19 cellular contexts compared by ENCODE assay signal in genomic region chr18:4831791-4832375, GRCh38.
DNase-seq lines count a peak whose midpoint lies in the region; ATAC-seq, FAIRE-seq and TF ChIP-seq lines count a peak whose summit lies in the region.
"Had no signal": no experiment of that assay in that cellular context is flagged by ENCODE, and none has a peak within 500 bp of the region (broad histone marks: within the 10 kb centered on the region; RNA-seq: fewer than 3 reads in every experiment).

No MANE protein-coding gene starts in this region.

- no peak overlapping the region for H2BK15ac ChIP-seq in H1 (ENCODE audit: low read length)
- peak overlapping the region; percentile 79 for H2BK15ac ChIP-seq in mesendoderm (replicated peaks; ENCODE audit: low read depth)
- no peak overlapping the region for H2BK15ac ChIP-seq in mesenchymal stem cell (ENCODE audit: low read depth, poor library complexity, severe bottlenecking)

- H3K4me1 Mint-ChIP-seq in GM23338 = peaks cover 17% of the 10 kb centered on the region
- H3K4me1 Mint-ChIP-seq: B cell; CD4-positive, CD25-positive, alpha-beta regulatory T cell had no signal

- H3K4ac ChIP-seq in H1 (replicated peaks; ENCODE audit: insufficient read length, low read depth, low read length) (no peak overlapping the region), mesendoderm (ENCODE audit: low read depth, low read length) (no peak overlapping the region), mesenchymal stem cell (ENCODE audit: low read depth in 1 of 2, low read length in 2 of 2) (no peak overlapping the region)

- H3K4me3 ChIP-seq in GM23338 (no peak overlapping the region), H1 (ENCODE audit: extremely low read depth in 1 of 4, insufficient read depth in 2 of 4, low read depth in 3 of 4, low read length in 4 of 4) (no peak overlapping the region), mesendoderm (ENCODE audit: low read length) (no peak overlapping the region), mesenchymal stem cell (ENCODE audit: insufficient read depth in 1 of 2, low read depth in 1 of 2, low read length in 2 of 2) (no peak overlapping the region)

- in situ Hi-C loops in SK-MEL-5 (cut with HindIII; ENCODE audit: low pct_unique_long_range_greater_than_20kb, low sequenced_read_pairs) = no loop called here

- H3K9me3 ChIP-seq in H1 (ENCODE audit: insufficient read depth in 2 of 2, low read depth in 1 of 2, low read length in 1 of 2) = no peaks in the 10 kb centered on the region
- H3K9me3 ChIP-seq in mesenchymal stem cell (ENCODE audit: control insufficient read depth, low read length) = peaks cover 3% of the 10 kb centered on the region

- H2AFZ ChIP-seq in GM23338 (no peak overlapping the region; the same call in 1 of the 2 replicates), H1 (ENCODE audit: low read length) (no peak overlapping the region), mesenchymal stem cell (ENCODE audit: low read depth, low read length) (no peak overlapping the region)

- H3K27me3 Mint-ChIP-seq in GM23338 (ENCODE audit: insufficient read depth, low read depth, poor library complexity) = peaks cover 2% of the 10 kb centered on the region
- H3K27me3 Mint-ChIP-seq: B cell; CD4-positive, CD25-positive, alpha-beta regulatory T cell had no signal

- H4K91ac ChIP-seq in H1 (replicated peaks; ENCODE audit: insufficient read length, low read length) (no peak overlapping the region), mesenchymal stem cell (ENCODE audit: low read length) (no peak overlapping the region)

- CTCF ChIA-PET in H1 (lab: Charles Lee; ENCODE audit: partially characterized antibody) = interaction anchor here (0.8 to 1.1 kb wide), 2 partner anchors 48 to 66 kb away, joined by 3 read pairs; no protein-coding TSS in a partner anchor

- no peak overlapping the region for H3K14ac ChIP-seq in H1 (ENCODE audit: insufficient read length)
- H3K14ac ChIP-seq in mesenchymal stem cell (ENCODE audit: low read length in 2 of 2) = no peak overlapping the region

- no peak for TF ChIP-seq RAD21 in H1 (IDR thresholded peaks at IDR 0.05 in 1 of 2, conservative IDR thresholded peaks at IDR 0.05 in 1 of 2; ENCODE audit: low read depth in 2 of 2, low read length in 2 of 2)

- H3K27ac Mint-ChIP-seq in GM23338 = peak overlapping the region; percentile 88
- H3K27ac Mint-ChIP-seq: B cell; CD4-positive, CD25-positive, alpha-beta regulatory T cell had no signal

- H3K79me2 ChIP-seq in GM23338 (replicated peaks; ENCODE audit: insufficient read depth) = no peaks in the 10 kb centered on the region
- no peaks in the 10 kb centered on the region for H3K79me2 ChIP-seq in H1 (ENCODE audit: control insufficient read depth in 1 of 2, insufficient read depth in 2 of 2, low read length in 2 of 2)
- H3K79me2 ChIP-seq in mesendoderm (ENCODE audit: control insufficient read depth, insufficient read depth, low read length) = no peaks in the 10 kb centered on the region

- no peaks in the 10 kb centered on the region for H3K79me1 ChIP-seq in H1 (ENCODE audit: low read depth, low read length)
- no peaks in the 10 kb centered on the region for H3K79me1 ChIP-seq in mesendoderm (ENCODE audit: low read length)
- H3K79me1 ChIP-seq in mesenchymal stem cell (replicated peaks; ENCODE audit: low read length, poor library complexity, severe bottlenecking) = no peaks in the 10 kb centered on the region

- H3K23ac ChIP-seq in H1 (ENCODE audit: insufficient read length) (no peak overlapping the region), mesendoderm (ENCODE audit: low read length) (no peak overlapping the region), mesenchymal stem cell (ENCODE audit: low read length in 2 of 2) (no peak overlapping the region)

- H3K4me1 ChIP-seq in GM23338 (ENCODE audit: insufficient read depth) (0 out of 2 replicates have a peak, but pooled peaks cover 4% of the 10 kb centered on the region), H1 (replicated peaks in 1 of 4; ENCODE audit: control insufficient read depth in 3 of 4, insufficient read depth in 4 of 4, low read length in 3 of 4) (peaks cover 0 to 4% (median 0%) of the 10 kb centered on the region in 4 experiments; a peak in 2 of 7 replicates), mesendoderm (ENCODE audit: control insufficient read depth, low read depth, low read length) (no peaks in the 10 kb centered on the region), mesenchymal stem cell (ENCODE audit: control insufficient read depth, insufficient read depth, low read depth, low read length) (no peaks in the 10 kb centered on the region)

- no peak overlapping the region for H2BK120ac ChIP-seq in H1 (replicated peaks; ENCODE audit: low read depth, low read length)
- H2BK120ac ChIP-seq in mesendoderm (ENCODE audit: low read depth, low read length) = no peak overlapping the region
- no peak overlapping the region for H2BK120ac ChIP-seq in mesenchymal stem cell (ENCODE audit: low read depth, low read length)

- no peaks in the 10 kb centered on the region for H3K27me3 ChIP-seq in GM23338 (ENCODE audit: insufficient read depth)
- H3K27me3 ChIP-seq in H1 (replicated peaks in 1 of 4; ENCODE audit: control insufficient read depth in 3 of 4, extremely low read depth in 1 of 4, insufficient read depth in 3 of 4, low read length in 3 of 4) = no peaks in the 10 kb centered on the region
- H3K27me3 ChIP-seq in mesendoderm (ENCODE audit: insufficient read depth, low read length, poor library complexity) = no peaks in the 10 kb centered on the region
- no peaks in the 10 kb centered on the region for H3K27me3 ChIP-seq in mesenchymal stem cell (ENCODE audit: control insufficient read depth in 1 of 2, insufficient read depth in 1 of 2, low read length in 2 of 2)

- no peaks in the 10 kb centered on the region for H3K36me3 Mint-ChIP-seq in GM23338 (ENCODE audit: low read depth)
- H3K36me3 Mint-ChIP-seq: CD4-positive, CD25-positive, alpha-beta regulatory T cell had no signal

- H2BK12ac ChIP-seq in H1 (ENCODE audit: low read depth, low read length) = no peak overlapping the region; the same call in 1 of the 2 replicates
- H2BK12ac ChIP-seq in mesenchymal stem cell (ENCODE audit: low read length in 2 of 2) = no peak overlapping the region

- H3K4me3 Mint-ChIP-seq in GM23338 = no peak overlapping the region
- H3K4me3 Mint-ChIP-seq: B cell; CD4-positive, CD25-positive, alpha-beta regulatory T cell had no signal

- H3K4me2 ChIP-seq in GM23338 (no peak overlapping the region), H1 (ENCODE audit: insufficient read depth in 1 of 2, low read depth in 2 of 2, low read length in 2 of 2) (peak overlapping the region in 1 of 2 experiments; percentile 12; a peak in 1 of 4 replicates), mesendoderm (ENCODE audit: low read length) (no peak overlapping the region), mesenchymal stem cell (ENCODE audit: low read length, poor library complexity, severe bottlenecking) (no peak overlapping the region)

- ATAC-seq in GM23338 (peak; percentile 46; the same call in 2 of the 3 replicates), HG03571 (IDR thresholded peaks at IDR 0.05; ENCODE audit: unreplicated experiment) (no peak)

- no peaks in the 10 kb centered on the region for H4K20me1 ChIP-seq in GM23338 (replicated peaks; ENCODE audit: insufficient read depth)
- H4K20me1 ChIP-seq in H1 (replicated peaks in 1 of 2; ENCODE audit: control insufficient read depth in 1 of 2, insufficient read depth in 2 of 2, low read length in 2 of 2) = no peaks in the 10 kb centered on the region

- H2BK5ac ChIP-seq in H1 (ENCODE audit: low read depth, low read length) (no peak overlapping the region), mesendoderm (ENCODE audit: low read length) (no peak overlapping the region), mesenchymal stem cell (ENCODE audit: low read depth, low read length, poor library complexity, severe bottlenecking) (no peak overlapping the region)

- no peak for TF ChIP-seq EP300 in H1 (IDR thresholded peaks at IDR 0.05; ENCODE audit: borderline replicate concordance in 1 of 2, low read depth in 2 of 2, low read length in 2 of 2)

- no peak overlapping the region for H4K8ac ChIP-seq in H1 (ENCODE audit: extremely low read depth, insufficient read depth, low read length)
- H4K8ac ChIP-seq in mesendoderm (ENCODE audit: low read depth, low read length) = no peak overlapping the region
- H4K8ac ChIP-seq in mesenchymal stem cell (ENCODE audit: low read length) = no peak overlapping the region

- H3F3A ChIP-seq in GM23338 (replicated peaks; ENCODE audit: low read depth) = no peaks in the 10 kb centered on the region

- 83% methylated on average over 5 of the region's 5 CpGs; no CpG with 5 or more reads in 1 of the 2 experiments for WGBS in H1 (ENCODE audit: extremely low coverage in 1 of 2, insufficient coverage in 1 of 2, insufficient read length in 1 of 2, insufficient replicate concordance in 2 of 2, low coverage in 1 of 2, low lambda C conversion rate in 2 of 2, missing lambda C conversion rate in 1 of 2), 2 experiments
- WGBS in mesendoderm (ENCODE audit: extremely low coverage, insufficient coverage, low lambda C conversion rate) = no CpG with 5 or more reads among the region's 5 CpGs
- WGBS in mesenchymal stem cell = 77% methylated on average over 3 of the region's 5 CpGs

- H3K9ac ChIP-seq in H1 (replicated peaks in 1 of 4; ENCODE audit: extremely low read depth in 1 of 4, low read depth in 3 of 4, low read length in 3 of 4) (no peak overlapping the region), mesendoderm (ENCODE audit: low read length) (no peak overlapping the region), mesenchymal stem cell (ENCODE audit: low read length) (no peak overlapping the region)

- no peaks in the 10 kb centered on the region for H3K23me2 ChIP-seq in H1 (ENCODE audit: low read depth, low read length)

- H3K9me2 ChIP-seq in GM23338 (ENCODE audit: insufficient read depth) = peaks cover 13% of the 10 kb centered on the region; the same call in 1 of the 2 replicates

- FAIRE-seq in H1 (lab: Jason Lieb, UNC) = no peak
- FAIRE-seq: GM12891, GM18507 had no signal

- TF ChIP-seq POLR2A in H1 (IDR thresholded peaks at IDR 0.05; ENCODE audit: control extremely low read depth in 1 of 2, low read depth in 2 of 2, low read length in 2 of 2) = no peak

- H3K56ac ChIP-seq in H1 (replicated peaks; ENCODE audit: insufficient read length, low read depth, low read length) (no peak overlapping the region), mesendoderm (ENCODE audit: low read length) (no peak overlapping the region)

- H3K27ac ChIP-seq in GM23338 (ENCODE audit: low read depth) (no peak overlapping the region), H1 (ENCODE audit: low read depth, low read length) (no peak overlapping the region), mesendoderm (ENCODE audit: low read depth, low read length) (no peak overlapping the region), mesenchymal stem cell (ENCODE audit: low read length, poor library complexity, severe bottlenecking) (no peak overlapping the region)

- no peak overlapping the region for H2BK20ac ChIP-seq in H1 (ENCODE audit: low read length)

- POLR2A ChIA-PET in H1 (lab: Charles Lee; ENCODE audit: partially characterized antibody) = interaction anchor here (1.5 kb wide), 1 partner anchor 23 kb away, joined by 4 read pairs; no protein-coding TSS in a partner anchor

- DNase-seq in GM23338 (ENCODE audit: low spot score) (peak; percentile 38), SK-MEL-5 (ENCODE audit: low read depth, low spot score) (peak; percentile 43), H1 (ENCODE audit: low read depth in 1 of 2, low spot score in 2 of 2) (no peak), mesendoderm (peak; percentile 89), mesenchymal stem cell (no peak), amygdala (lab: John Stamatoyannopoulos, UW) (no peak)
- DNase-seq: CD4-positive, CD25-positive, alpha-beta regulatory T cell; GF-D8; GOT3; KG1; NCI-H1048; NCI-H146; NCI-H2081; NCI-H524; SHP77 had no signal

- TF ChIP-seq CTCF in GM23338 (conservative IDR thresholded peaks at IDR 0.05; ENCODE audit: low read depth in 2 of 2) = no peak
- no peak for TF ChIP-seq CTCF in H1 (IDR thresholded peaks at IDR 0.05; ENCODE audit: control extremely low read depth in 1 of 3, insufficient read depth in 1 of 3, low read depth in 1 of 3, low read length in 3 of 3)

- H3K36me3 ChIP-seq in GM23338 (ENCODE audit: insufficient read depth) (no peaks in the 10 kb centered on the region), H1 (ENCODE audit: control insufficient read depth in 2 of 4, insufficient read depth in 4 of 4, low read length in 3 of 4) (no peaks in the 10 kb centered on the region), mesendoderm (ENCODE audit: control insufficient read depth, insufficient read depth, low read length) (no peaks in the 10 kb centered on the region), mesenchymal stem cell (ENCODE audit: control insufficient read depth in 1 of 2, insufficient read depth in 2 of 2, low read depth in 1 of 2, low read length in 2 of 2) (no peaks in the 10 kb centered on the region)

- H4K5ac ChIP-seq in H1 (ENCODE audit: insufficient read length, low read depth, low read length) = no peak overlapping the region
- no peak overlapping the region for H4K5ac ChIP-seq in mesendoderm (ENCODE audit: low read length)

- H2AK5ac ChIP-seq in H1 (ENCODE audit: low read depth, low read length) (no peak overlapping the region), mesendoderm (ENCODE audit: low read length) (no peak overlapping the region), mesenchymal stem cell (ENCODE audit: low read length, severe bottlenecking) (no peak overlapping the region)

- H3K18ac ChIP-seq in H1 (ENCODE audit: extremely low read depth, low read length) = no peak overlapping the region
- H3K18ac ChIP-seq in mesendoderm (ENCODE audit: low read length) = no peak overlapping the region
- H3K18ac ChIP-seq in mesenchymal stem cell (ENCODE audit: low read depth in 1 of 2, low read length in 2 of 2) = no peak overlapping the region

- no peaks in the 10 kb centered on the region for H3K9me3 Mint-ChIP-seq in GM23338

Comparison
In these comparisons a context has a peak if more than half of its experiments do, and no peak if none do; other contexts are left out.
1. DNase-seq: peak in GM23338 (single experiment), SK-MEL-5 (single experiment) and mesendoderm (single experiment); none in H1 (0 of 2), mesenchymal stem cell (single experiment) and amygdala (0 of 56).